In genomic region chr3:52455283-52456168, GRCh38 we compare ENCODE assay signal across 8 cellular contexts.
DNase-seq lines count a peak whose midpoint lies in the region; ATAC-seq lines count a peak whose summit lies in the region.

Gene NISCH (plus strand): TSS chr3:52455604. CDS start chr3:52455642, 38 bp downstream.

- peak; percentile 74 for ATAC-seq in HG02970 (IDR thresholded peaks at IDR 0.05; ENCODE audit: low FRiP score, unreplicated experiment)

- DNase-seq in SIG-M5 treated with dmso at 0.1 percent for 504 hours (lab: John Stamatoyannopoulos, UW; ENCODE audit: unreplicated experiment): peak; percentile 72
- no peak for DNase-seq in SIG-M5 (lab: John Stamatoyannopoulos, UW)
- DNase-seq in NCI-H345 treated with DMSO at 0.1 percent for 48 hours (lab: John Stamatoyannopoulos, UW; ENCODE audit: unreplicated experiment): peak; percentile 58
- DNase-seq in activated CD4-positive, CD25-positive, alpha-beta regulatory T cell treated with anti-CD3 and anti-CD28 coated beads, Interleukin-2, amount 50 U/mL, for 72 hours: peak; percentile 98
- DNase-seq in cerebellar cortex (ENCODE audit: low spot score): peak; percentile 79
- DNase-seq in kidney glomerular epithelial cell (lab: John Stamatoyannopoulos, UW): peak; percentile 81
- DNase-seq in stimulated activated CD4-positive, alpha-beta T cell treated with anti-CD3 and anti-CD28 coated beads, Interleukin-1b, Interleukin-23, amount 100 ng/mL, for 1 hour (ENCODE audit: low read depth in 2 of 2): peak; percentile 93 to 98
